11 cellular contexts compared by ENCODE assay signal in the genomic region with DNA sequence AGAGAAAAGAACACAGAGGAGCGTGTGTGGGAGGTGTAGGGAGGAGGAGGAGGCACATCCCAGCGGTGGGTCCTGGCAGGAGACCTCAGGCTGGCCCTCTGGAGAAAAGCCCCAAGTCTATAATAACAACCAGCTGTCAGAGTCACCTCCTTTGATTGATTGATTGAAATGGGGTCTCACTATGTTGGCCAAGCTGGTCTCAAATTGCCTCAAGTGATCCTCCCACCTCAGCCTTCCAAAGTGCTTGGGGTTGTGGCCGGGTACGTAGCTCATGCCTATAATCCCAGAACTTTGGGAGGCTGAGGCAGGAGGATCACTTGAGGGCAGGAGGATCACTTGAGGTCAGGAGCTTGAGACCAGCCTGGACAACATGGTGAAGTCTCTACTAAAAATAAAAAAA.
DNase-seq lines count a peak whose midpoint lies in the region; ATAC-seq and TF ChIP-seq lines count a peak whose summit lies in the region.
"Had no signal": no experiment of that assay in that cellular context is flagged by ENCODE, and none has a peak within 500 bp of the region (broad histone marks: within the 10 kb centered on the region; RNA-seq: fewer than 3 reads in every experiment).

No MANE protein-coding gene starts in this region.

- H3K4me1 ChIP-seq in breast epithelium (no peaks in the 10 kb centered on the region), mammary epithelial cell (ENCODE audit: insufficient read depth, low read length) (peaks cover 6% of the 10 kb centered on the region), right atrium auricular region (peaks cover 0 to 30% of the 10 kb centered on the region in 2 donors)

- no peaks in the 10 kb centered on the region for H3K9me3 ChIP-seq in breast epithelium
- no peaks in the 10 kb centered on the region for H3K9me3 ChIP-seq in mammary epithelial cell (replicated peaks; ENCODE audit: insufficient read depth, low read length)
- no peaks in the 10 kb centered on the region for H3K9me3 ChIP-seq in right atrium auricular region
- H3K9me3 ChIP-seq: mucosa of descending colon, sigmoid colon, vagina had no signal

- no peak overlapping the region for H3K4me3 ChIP-seq in breast epithelium
- H3K4me3 ChIP-seq in mammary epithelial cell (replicated peaks in 1 of 3; ENCODE audit: insufficient read depth in 1 of 3, low read depth in 2 of 3, low read length in 3 of 3) = no peak overlapping the region
- H3K4me3 ChIP-seq in right atrium auricular region = no peak overlapping the region
- H3K4me3 ChIP-seq: mucosa of descending colon, sigmoid colon, vagina had no signal

- no TSS peak for BruUV-seq in mammary epithelial cell (replicated peaks; lab: Mats Ljungman, UMichigan)

- TF ChIP-seq POLR2A in breast epithelium (IDR thresholded peaks at IDR 0.05) = no peak

- H3K4me2 ChIP-seq in mammary epithelial cell (ENCODE audit: insufficient read depth, low read depth, low read length) = no peak overlapping the region

- H4K20me1 ChIP-seq in mammary epithelial cell (ENCODE audit: insufficient read depth, low read length) = no peaks in the 10 kb centered on the region

- H3K9ac ChIP-seq in mammary epithelial cell (ENCODE audit: insufficient read depth, low read length) = no peak overlapping the region

- H2AFZ ChIP-seq in mammary epithelial cell (ENCODE audit: low read depth, low read length) = no peak overlapping the region

- 100% methylated on average over 3 of the region's 4 CpGs for WGBS in mammary epithelial cell (ENCODE audit: low coverage, missing lambda C conversion rate)

- no peaks in the 10 kb centered on the region for H3K79me2 ChIP-seq in mammary epithelial cell (ENCODE audit: insufficient read depth, low read length)

- intact Hi-C loops in breast epithelium (cut with DNase I; ENCODE audit: low total_unique reads) = loop anchor here (5.0 kb wide), 1 partner anchor 304 kb away; no protein-coding TSS in a partner anchor
- intact Hi-C loops in mammary epithelial cell (cut with micrococcal nuclease) = no loop called here

- H3K27me3 ChIP-seq in breast epithelium (no peaks in the 10 kb centered on the region), mammary epithelial cell (ENCODE audit: insufficient read depth, low read length) (no peaks in the 10 kb centered on the region), right atrium auricular region (no peaks in the 10 kb centered on the region)
- H3K27me3 ChIP-seq: sigmoid colon, vagina had no signal

- TF ChIP-seq CTCF in breast epithelium (IDR thresholded peaks at IDR 0.05) = no peak
- TF ChIP-seq CTCF in mammary epithelial cell (conservative IDR thresholded peaks at IDR 0.05 in 1 of 2, IDR thresholded peaks at IDR 0.05 in 1 of 2; ENCODE audit: extremely low read depth in 1 of 2, insufficient read depth in 1 of 2, low read depth in 1 of 2, low read length in 2 of 2) = no peak
- TF ChIP-seq CTCF in VCaP (conservative IDR thresholded peaks at IDR 0.05) = no peak
- TF ChIP-seq CTCF in right atrium auricular region (IDR thresholded peaks at IDR 0.05) = no peak

- H3K36me3 ChIP-seq in breast epithelium (no peaks in the 10 kb centered on the region), mammary epithelial cell (ENCODE audit: insufficient read depth, low read length) (no peaks in the 10 kb centered on the region), right atrium auricular region (no peaks in the 10 kb centered on the region)
- H3K36me3 ChIP-seq: vagina had no signal

- in situ Hi-C loops in mammary epithelial cell (cut with MboI; ENCODE audit: low sequenced_read_pairs in 2 of 2) = no loop called here

- dilution Hi-C loops in mammary epithelial cell (cut with HindIII; ENCODE audit: low sequenced_read_pairs) = no loop called here

- H3K27ac ChIP-seq in breast epithelium = peak overlapping the region; percentile 15 to 64
- H3K27ac ChIP-seq in mammary epithelial cell (ENCODE audit: insufficient read depth, low read depth, low read length) = no peak overlapping the region
- H3K27ac ChIP-seq in VCaP = peak overlapping the region; percentile 76
- H3K27ac ChIP-seq in right atrium auricular region = peak overlapping the region; percentile 46 to 51
- peak overlapping the region; percentile 14 for H3K27ac ChIP-seq in substantia nigra (ENCODE audit: low read depth, low read length, poor library complexity, severe bottlenecking)
- H3K27ac ChIP-seq: vagina had no signal

- CTCF ChIA-PET in mammary epithelial cell (lab: Charles Lee; ENCODE audit: low non-redundant PET) = no interaction called here

- ATAC-seq in GM21529 (IDR thresholded peaks at IDR 0.05; ENCODE audit: unreplicated experiment) = no peak

- DNase-seq in breast epithelium (ENCODE audit: low spot score in 2 of 2) (no peak), mammary epithelial cell (no peak), right atrium auricular region (ENCODE audit: low spot score) (no peak), substantia nigra (lab: John Stamatoyannopoulos, UW) (no peak), Ammon's horn (ENCODE audit: low spot score) (no peak), NCI-H82 treated with DMSO at 0.1 percent for 48 hours (lab: John Stamatoyannopoulos, UW; ENCODE audit: unreplicated experiment) (no peak)
- DNase-seq: sigmoid colon had no signal
